11 cellular contexts compared by ENCODE assay signal in the genomic region with DNA sequence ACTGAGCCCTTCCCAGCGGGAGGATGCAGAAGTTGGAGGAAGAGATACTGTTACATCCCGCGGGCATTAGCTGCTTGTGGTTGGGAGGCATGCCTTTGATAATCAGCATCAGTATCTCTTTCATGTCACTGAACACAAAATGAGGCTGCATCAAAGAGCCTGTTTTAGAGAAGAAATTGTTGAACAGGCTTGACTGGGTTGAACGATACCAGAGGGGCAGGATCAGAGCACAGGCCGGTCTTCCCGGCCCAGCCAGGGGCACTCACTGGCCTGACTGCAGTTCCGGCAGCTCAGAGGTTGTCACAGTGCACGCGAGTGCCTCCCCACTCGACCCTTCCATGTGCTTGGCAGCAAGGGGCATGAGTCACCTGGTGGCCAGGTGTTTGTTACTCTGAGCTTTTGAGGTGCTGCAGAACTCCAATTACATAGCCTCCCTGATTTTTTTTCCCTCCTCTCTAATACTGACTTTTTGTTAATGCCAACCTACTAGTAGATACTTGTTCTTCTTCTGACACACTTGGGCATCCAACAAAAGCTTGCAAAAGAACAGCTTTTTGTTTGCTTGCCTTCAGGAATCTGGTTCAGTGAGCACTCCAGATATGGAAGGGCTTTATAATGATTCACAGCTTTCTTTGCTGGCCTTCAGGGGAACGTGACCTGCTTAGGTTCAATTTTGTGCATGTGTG.
A peak's percentile ranks its signal among the peaks of the same experiment; 100 is the strongest.
DNase-seq lines count a peak whose midpoint lies in the region; ATAC-seq and TF ChIP-seq lines count a peak whose summit lies in the region.
"Had no signal": no experiment of that assay in that cellular context is flagged by ENCODE, and none has a peak within 500 bp of the region (broad histone marks: within the 10 kb centered on the region; RNA-seq: fewer than 3 reads in every experiment).

No MANE protein-coding gene starts in this region.

- no peaks in the 10 kb centered on the region for H3K4me1 Mint-ChIP-seq in CD4-positive, alpha-beta memory T cell

- H3K4me3 Mint-ChIP-seq in CD4-positive, alpha-beta memory T cell = no peak overlapping the region

- in situ Hi-C loops in G401 (cut with HindIII; ENCODE audit: low sequenced_read_pairs) = no loop called here

- H3K36me3 Mint-ChIP-seq in CD4-positive, alpha-beta memory T cell = no peaks in the 10 kb centered on the region

- H3K4me3 ChIP-seq in adipocyte (ENCODE audit: low read length) (no peak overlapping the region), upper lobe of right lung (no peak overlapping the region)
- no peak overlapping the region for H3K4me3 ChIP-seq in CD4-positive, alpha-beta memory T cell (ENCODE audit: low read length in 2 of 2)

- no peak for TF ChIP-seq CTCF in upper lobe of right lung (IDR thresholded peaks at IDR 0.05)

- peak overlapping the region; percentile 53 for H3K27ac ChIP-seq in upper lobe of right lung
- no peak overlapping the region for H3K27ac ChIP-seq in CD4-positive, alpha-beta memory T cell (ENCODE audit: low read depth, low read length)
- H3K27ac ChIP-seq: 22Rv1 had no signal

- POLR2A ChIA-PET in CD4-positive, alpha-beta memory T cell (lab: Charles Lee; ENCODE audit: partially characterized antibody) = no interaction called here

- H3K9me3 ChIP-seq in adipocyte (ENCODE audit: control insufficient read depth, low read length) (no peaks in the 10 kb centered on the region), upper lobe of right lung (no peaks in the 10 kb centered on the region)
- H3K9me3 ChIP-seq in CD4-positive, alpha-beta memory T cell (ENCODE audit: control insufficient read depth in 1 of 2, low read length in 2 of 2) = no peaks in the 10 kb centered on the region

- H3K9ac ChIP-seq in adipocyte (ENCODE audit: low read length) = peak overlapping the region; percentile 69

- H3K9me3 Mint-ChIP-seq in CD4-positive, alpha-beta memory T cell = peaks cover 0 to 3% (median 0%) of the 10 kb centered on the region in 8 donors

- H3K27me3 Mint-ChIP-seq in CD4-positive, alpha-beta memory T cell = peaks cover 18 to 22% of the 10 kb centered on the region in 2 donors

- DNase-seq in DMS 273 (lab: John Stamatoyannopoulos, UW; ENCODE audit: unreplicated experiment) (peak; percentile 22), DMS 273 treated with DMSO at 0.1 percent for 48 hours (lab: John Stamatoyannopoulos, UW) (no peak), adipocyte (ENCODE audit: low read depth) (peak; percentile 41), left kidney (ENCODE audit: low read depth, low spot score) (peak; percentile 76), upper lobe of right lung (peak; percentile 81), G401 (ENCODE audit: low spot score) (no peak)
- DNase-seq in CD4-positive, alpha-beta memory T cell = no peak
- DNase-seq: NCI-H2029, posterior cingulate gyrus had no signal

- peak; percentile 88 for ATAC-seq in upper lobe of right lung
- ATAC-seq in HG02798 (IDR thresholded peaks at IDR 0.05; ENCODE audit: poor library complexity, unreplicated experiment) = no peak

- no peak overlapping the region for H3K27ac Mint-ChIP-seq in CD4-positive, alpha-beta memory T cell

- no peaks in the 10 kb centered on the region for H3K36me3 ChIP-seq in adipocyte (ENCODE audit: control insufficient read depth, insufficient read depth, low read length, severe bottlenecking)
- no peaks in the 10 kb centered on the region for H3K36me3 ChIP-seq in upper lobe of right lung
- H3K36me3 ChIP-seq in CD4-positive, alpha-beta memory T cell (ENCODE audit: insufficient read depth, low read length) = no peaks in the 10 kb centered on the region

- CTCF ChIA-PET in CD4-positive, alpha-beta memory T cell (lab: Charles Lee; ENCODE audit: partially characterized antibody) = no interaction called here

- intact Hi-C loops in upper lobe of right lung (cut with DNase I) = no loop called here
- intact Hi-C loops in CD4-positive, alpha-beta memory T cell (cut with micrococcal nuclease) = no loop called here

- H3K4me1 ChIP-seq in adipocyte (ENCODE audit: control insufficient read depth, insufficient read depth, low read length) (peaks cover 33% of the 10 kb centered on the region), upper lobe of right lung (peaks cover 28% of the 10 kb centered on the region)
- no peaks in the 10 kb centered on the region for H3K4me1 ChIP-seq in CD4-positive, alpha-beta memory T cell (ENCODE audit: insufficient read depth, low read length)

- no peaks in the 10 kb centered on the region for H3K27me3 ChIP-seq in adipocyte (replicated peaks; ENCODE audit: control insufficient read depth, insufficient read depth, low read length)
- H3K27me3 ChIP-seq in upper lobe of right lung = no peaks in the 10 kb centered on the region
- no peaks in the 10 kb centered on the region for H3K27me3 ChIP-seq in CD4-positive, alpha-beta memory T cell (ENCODE audit: insufficient read depth, low read length)

Comparison
In these comparisons a context has a peak if more than half of its experiments do, and no peak if none do; other contexts are left out.
1. DNase-seq: peak in DMS 273 (single experiment), adipocyte (single experiment), left kidney (single experiment) and upper lobe of right lung (single experiment); none in DMS 273 treated with DMSO at 0.1 percent for 48 hours (single experiment), G401 (single experiment) and CD4-positive, alpha-beta memory T cell (0 of 5).